Comparison of ENCODE assay signal across 8 cellular contexts in genomic region chr6:42781811-42782688, GRCh38. TPM values are rescaled to one million over a fixed set of nuclear protein-coding genes. Genes with fewer than 3 reads are reported as not detected.
A peak's percentile ranks its signal among the peaks of the same experiment; 100 is the strongest.
DNase-seq lines count a peak whose midpoint lies in the region; ATAC-seq and TF ChIP-seq lines count a peak whose summit lies in the region.

Gene BICRAL (plus strand): TSS chr6:42782052. CDS start chr6:42822023, 39,971 bp downstream.

- WGBS in prostate gland: under 1% methylated on average over 65 of the region's 70 CpGs

- DNase-seq in GM10266 (ENCODE audit: extremely low spot score): peak; percentile 75
- DNase-seq in NCI-H1417 (lab: John Stamatoyannopoulos, UW): peak; percentile 66 to 92 (median 87)
- peak; percentile 65 for DNase-seq in amniotic stem cell (lab: John Stamatoyannopoulos, UW)
- DNase-seq in left ventricle myocardium superior: peak; percentile 73
- DNase-seq in prostate gland (ENCODE audit: low spot score): peak; percentile 59
- DNase-seq in ureter (ENCODE audit: low spot score): peak; percentile 60

- H3K9me3 ChIP-seq in prostate gland: no peaks in the 10 kb centered on the region

- ATAC-seq in left ventricle myocardium superior (peak; percentile 34), GM19452 (IDR thresholded peaks at IDR 0.05; ENCODE audit: unreplicated experiment) (no peak)

- no peaks in the 10 kb centered on the region for H3K27me3 ChIP-seq in prostate gland (replicated peaks; ENCODE audit: insufficient read depth)

- no peak for TF ChIP-seq POLR2A in prostate gland (IDR thresholded peaks at IDR 0.05)

- TF ChIP-seq CTCF in GM10266 (IDR thresholded peaks at IDR 0.05; ENCODE audit: control insufficient read depth, insufficient read depth, low read depth, missing control alignments): no peak
- no peak for TF ChIP-seq CTCF in prostate gland (IDR thresholded peaks at IDR 0.05)

- intact Hi-C loops in T-helper 2 cell treated with Interferon-gamma antibody and Interleukin-4, amounts not matched to agents 100 ng/mL and 5 ng/mL, for 36 hours (cut with micrococcal nuclease): loop anchor here (1.0 to 5.0 kb wide), 3 partner anchors 11 to 55 kb away; partner anchors contain the start of gene TBCC
- intact Hi-C loops in left ventricle myocardium superior (cut with micrococcal nuclease) (no loop called here), prostate gland (cut with DNase I) (loop anchor here (1.0 kb wide), 1 partner anchor 36 kb away; the partner anchor contains the start of gene TBCC)

- H3K4me1 ChIP-seq in prostate gland (replicated peaks): no peaks in the 10 kb centered on the region

- peak within 1 kb of the TSS; percentile 67 to 98 for H3K4me3 ChIP-seq in prostate gland

- no peaks in the 10 kb centered on the region for H3K36me3 ChIP-seq in prostate gland

- peak within 1 kb of the TSS; percentile 98 to 100 for H3K27ac ChIP-seq in prostate gland

RNA-seq across cellular contexts. Expression of gene BICRAL, which starts in this region (rescaled TPM):
- 21.8 and 22.3 TPM in 2 replicates for total RNA-seq in T-helper 2 cell treated with Interferon-gamma antibody and Interleukin-4, amounts not matched to agents 100 ng/mL and 5 ng/mL, for 36 hours
- total RNA-seq in left ventricle myocardium superior: 13.0 TPM
- 10 to 100 TPM; 21.0 to 26.2 TPM for total RNA-seq in prostate gland
- 25.1 TPM for total RNA-seq in ureter
